22 cellular contexts compared by ENCODE assay signal in genomic region chr18:78241535-78242306, GRCh38.
DNase-seq lines count a peak whose midpoint lies in the region; ATAC-seq and TF ChIP-seq lines count a peak whose summit lies in the region.
"Had no signal": no experiment of that assay in that cellular context is flagged by ENCODE, and none has a peak within 500 bp of the region (broad histone marks: within the 10 kb centered on the region; RNA-seq: fewer than 3 reads in every experiment).

No MANE protein-coding gene starts in this region.

- H3K4me1 ChIP-seq in hepatocyte (ENCODE audit: insufficient read depth), result peaks cover 6% of the 10 kb centered on the region
- H3K4me1 ChIP-seq: foreskin keratinocyte had no signal

- no peaks in the 10 kb centered on the region for H3K27me3 ChIP-seq in MG63
- H3K27me3 ChIP-seq in hepatocyte, result no peaks in the 10 kb centered on the region
- H3K27me3 ChIP-seq: cardiac muscle cell, foreskin keratinocyte had no signal

- H3K79me2 ChIP-seq in hepatocyte, result no peaks in the 10 kb centered on the region

- peak overlapping the region; percentile 46 for H3K4me2 ChIP-seq in hepatocyte

- ATAC-seq in sciatic nerve (peak; percentile 64), HG03095 (IDR thresholded peaks at IDR 0.05; ENCODE audit: unreplicated experiment) (no peak), GM18502 (IDR thresholded peaks at IDR 0.05; ENCODE audit: poor library complexity, unreplicated experiment) (no peak), GM21447 (IDR thresholded peaks at IDR 0.05; ENCODE audit: unreplicated experiment) (no peak)
- ATAC-seq: CD8-positive, alpha-beta T cell; foreskin keratinocyte; GM12878 had no signal

- TF ChIP-seq CTCF in hepatocyte (IDR thresholded peaks at IDR 0.05; ENCODE audit: poor library complexity), result no peak

- H4K20me1 ChIP-seq in hepatocyte (ENCODE audit: insufficient read depth, poor library complexity, severe bottlenecking), result no peaks in the 10 kb centered on the region

- WGBS in hepatocyte (ENCODE audit: low lambda C conversion rate, missing lambda C conversion rate), result 55% methylated on average over 22 of the region's 22 CpGs

- intact Hi-C loops in sciatic nerve (cut with DNase I), result no loop called here

- no peak overlapping the region for H3K27ac ChIP-seq in hepatocyte
- H3K27ac ChIP-seq: cardiac muscle cell, epithelial cell of prostate, foreskin keratinocyte, VCaP had no signal

- H3K9me3 ChIP-seq in MG63 (no peaks in the 10 kb centered on the region), hepatocyte (ENCODE audit: low read depth) (no peaks in the 10 kb centered on the region)

- H3K4me3 ChIP-seq in MG63 (peak overlapping the region; percentile 9), hepatocyte (no peak overlapping the region)
- H3K4me3 ChIP-seq: cardiac muscle cell, GM12878 had no signal

- peak; percentile 34 for DNase-seq in MG63
- peak; percentile 11 for DNase-seq in SW480 (ENCODE audit: low spot score)
- no peak for DNase-seq in hepatocyte (ENCODE audit: low spot score)
- DNase-seq in sciatic nerve (ENCODE audit: low spot score), result no peak
- DNase-seq: activated effector memory CD4-positive, alpha-beta T cell treated with anti-CD3 and anti-CD28 coated beads, Interleukin-2, amount 50 U/mL, for 16 hours; CD8-positive, alpha-beta T cell; DMS53; dorsolateral prefrontal cortex; KG1; mesenchymal stem cell; naive B cell; NCI-H526; OCI-M1; T-helper 2 cell had no signal

- no peaks in the 10 kb centered on the region for H3K36me3 ChIP-seq in MG63
- no peaks in the 10 kb centered on the region for H3K36me3 ChIP-seq in hepatocyte (replicated peaks; ENCODE audit: insufficient read depth, low read depth)
- H3K36me3 ChIP-seq: cardiac muscle cell had no signal

- H2AFZ ChIP-seq in hepatocyte, result no peak overlapping the region

- no peaks in the 10 kb centered on the region for H3K9me2 ChIP-seq in hepatocyte (replicated peaks; ENCODE audit: insufficient read depth)

Comparison
In these comparisons a context has a peak if more than half of its experiments do, and no peak if none do; other contexts are left out.
1. DNase-seq: peak in MG63 (single experiment) and SW480 (single experiment); none in hepatocyte (single experiment) and sciatic nerve (single experiment).